Comparison of ENCODE assay signal across 8 cellular contexts in the genomic region with DNA sequence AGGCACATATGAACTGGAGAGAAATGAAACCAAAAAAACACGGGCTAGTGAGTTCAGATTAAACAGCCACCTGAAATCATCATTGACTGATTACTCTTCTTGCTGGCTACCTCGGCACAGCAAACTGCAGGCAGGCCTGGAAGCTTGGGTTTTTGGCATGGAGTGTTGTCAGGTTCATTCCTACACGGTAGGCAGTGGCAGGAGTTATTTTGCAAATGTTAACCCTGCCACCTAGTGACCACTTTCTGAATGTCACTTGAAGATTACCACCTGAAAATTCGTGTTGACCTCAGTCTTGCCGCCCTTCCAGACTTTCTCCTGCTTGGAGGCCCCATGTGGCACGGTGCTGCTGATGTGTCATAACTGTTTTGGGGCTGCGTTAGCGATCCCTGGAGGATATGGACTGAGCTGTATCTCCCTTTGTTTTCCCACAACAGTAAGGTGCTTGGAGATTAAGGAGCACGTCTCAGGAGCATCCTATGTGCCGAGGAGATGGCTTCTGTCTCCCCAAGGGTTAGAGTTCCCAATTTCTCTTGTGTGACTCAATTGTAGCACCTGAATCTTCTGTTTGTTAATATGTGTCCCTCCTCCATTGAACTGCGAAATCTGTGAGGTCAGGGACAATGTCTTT. TPM values are rescaled to one million over a fixed set of nuclear protein-coding genes. Genes with fewer than 3 reads are reported as not detected.
DNase-seq lines count a peak whose midpoint lies in the region; ATAC-seq and TF ChIP-seq lines count a peak whose summit lies in the region.

No MANE protein-coding gene starts in this region.

- H3K36me3 Mint-ChIP-seq in GM23338 (ENCODE audit: low read depth): no peaks in the 10 kb centered on the region; the same call in 2 of the 3 replicates
- H3K36me3 Mint-ChIP-seq in activated naive CD8-positive, alpha-beta T cell: no peaks in the 10 kb centered on the region
- H3K36me3 Mint-ChIP-seq in glutamatergic neuron (ENCODE audit: unreplicated experiment): no peaks in the 10 kb centered on the region

- H3K4me3 ChIP-seq in GM23338: no peak overlapping the region

- TF ChIP-seq CTCF in GM23338 (conservative IDR thresholded peaks at IDR 0.05; ENCODE audit: low read depth in 2 of 2) (peak; percentile 70 to 91), glutamatergic neuron (IDR thresholded peaks at IDR 0.05; ENCODE audit: partially characterized antibody, unreplicated experiment) (peak; percentile 89)

- intact Hi-C loops in posterior cingulate gyrus (cut with DNase I): loop anchor here (2.0 to 5.0 kb wide), 4 partner anchors 42 to 902 kb away; no protein-coding TSS in a partner anchor

- H3K79me2 ChIP-seq in GM23338 (replicated peaks; ENCODE audit: insufficient read depth): no peaks in the 10 kb centered on the region

- no peaks in the 10 kb centered on the region for H4K20me1 ChIP-seq in GM23338 (replicated peaks; ENCODE audit: insufficient read depth)

- no peaks in the 10 kb centered on the region for H3K27me3 ChIP-seq in GM23338 (ENCODE audit: insufficient read depth)

- peak; percentile 98 for ATAC-seq in GM23338
- peak; percentile 83 for ATAC-seq in SK-N-SH treated with all-trans-retinoic acid at 6 μM for 48 hours
- no peak for ATAC-seq in HG03460 (IDR thresholded peaks at IDR 0.05; ENCODE audit: unreplicated experiment)

- H3K4me1 Mint-ChIP-seq in GM23338 (no peaks in the 10 kb centered on the region; the same call in 2 of the 3 replicates), glutamatergic neuron (ENCODE audit: low read depth, unreplicated experiment) (peaks cover 13% of the 10 kb centered on the region)
- peaks cover 62% of the 10 kb centered on the region for H3K4me1 Mint-ChIP-seq in activated naive CD8-positive, alpha-beta T cell (ENCODE audit: low read depth)

- 0 out of 2 replicates have a peak overlapping the region, but pooled peaks have one; percentile 6 for H2AFZ ChIP-seq in GM23338

- no peak overlapping the region for H3K4me2 ChIP-seq in GM23338

- H3K9me2 ChIP-seq in GM23338 (ENCODE audit: insufficient read depth): no peaks in the 10 kb centered on the region

- no peaks in the 10 kb centered on the region for H3K36me3 ChIP-seq in GM23338 (ENCODE audit: insufficient read depth)

- peak; percentile 2 for DNase-seq in DMS153 treated with DMSO at 0.1 percent for 48 hours (lab: John Stamatoyannopoulos, UW; ENCODE audit: unreplicated experiment)
- peak; percentile 91 for DNase-seq in GM23338 (ENCODE audit: low spot score)
- DNase-seq in NCI-H1092 treated with DMSO at 0.1 percent for 48 hours (lab: John Stamatoyannopoulos, UW): peak; percentile 75
- DNase-seq in glutamatergic neuron: peak; percentile 31
- DNase-seq in posterior cingulate gyrus: peak in 7 of 10 donors; percentile 39 to 86 (median 54)

- no peaks in the 10 kb centered on the region for H3F3A ChIP-seq in GM23338 (replicated peaks; ENCODE audit: low read depth)

- H3K27me3 Mint-ChIP-seq in GM23338 (ENCODE audit: insufficient read depth, low read depth, poor library complexity) (no peaks in the 10 kb centered on the region), glutamatergic neuron (ENCODE audit: unreplicated experiment) (peaks cover 4% of the 10 kb centered on the region)
- H3K27me3 Mint-ChIP-seq in activated naive CD8-positive, alpha-beta T cell: no peaks in the 10 kb centered on the region

- no peak overlapping the region for H3K4me3 Mint-ChIP-seq in GM23338
- H3K4me3 Mint-ChIP-seq in activated naive CD8-positive, alpha-beta T cell: no peak overlapping the region
- no peak overlapping the region for H3K4me3 Mint-ChIP-seq in glutamatergic neuron (ENCODE audit: unreplicated experiment)

- H3K4me1 ChIP-seq in GM23338 (ENCODE audit: insufficient read depth): no peaks in the 10 kb centered on the region

- no peaks in the 10 kb centered on the region for H3K9me3 Mint-ChIP-seq in GM23338
- H3K9me3 Mint-ChIP-seq in activated naive CD8-positive, alpha-beta T cell (ENCODE audit: low read depth): no peaks in the 10 kb centered on the region
- peaks cover 5% of the 10 kb centered on the region for H3K9me3 Mint-ChIP-seq in glutamatergic neuron (ENCODE audit: unreplicated experiment)

- H3K27ac Mint-ChIP-seq in GM23338 (no peak overlapping the region), glutamatergic neuron (ENCODE audit: unreplicated experiment) (no peak overlapping the region)
- peak overlapping the region; percentile 18 for H3K27ac Mint-ChIP-seq in activated naive CD8-positive, alpha-beta T cell

- H3K27ac ChIP-seq in GM23338 (ENCODE audit: low read depth): no peak overlapping the region

TF ChIP-seq in GM23338, 12 proteins besides CTCF, POLR2A, EP300 and RAD21:
- TF ChIP-seq, protein P1, sequence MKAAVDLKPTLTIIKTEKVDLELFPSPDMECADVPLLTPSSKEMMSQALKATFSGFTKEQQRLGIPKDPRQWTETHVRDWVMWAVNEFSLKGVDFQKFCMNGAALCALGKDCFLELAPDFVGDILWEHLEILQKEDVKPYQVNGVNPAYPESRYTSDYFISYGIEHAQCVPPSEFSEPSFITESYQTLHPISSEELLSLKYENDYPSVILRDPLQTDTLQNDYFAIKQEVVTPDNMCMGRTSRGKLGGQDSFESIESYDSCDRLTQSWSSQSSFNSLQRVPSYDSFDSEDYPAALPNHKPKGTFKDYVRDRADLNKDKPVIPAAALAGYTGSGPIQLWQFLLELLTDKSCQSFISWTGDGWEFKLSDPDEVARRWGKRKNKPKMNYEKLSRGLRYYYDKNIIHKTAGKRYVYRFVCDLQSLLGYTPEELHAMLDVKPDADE (IDR thresholded peaks at IDR 0.05): no peak
- TF ChIP-seq NANOG (IDR thresholded peaks at IDR 0.05; ENCODE audit: borderline replicate concordance) (no peak), POLR2AphosphoS5 (IDR thresholded peaks at IDR 0.05; ENCODE audit: low read depth) (no peak)

TF ChIP-seq in SK-N-SH treated with all-trans-retinoic acid at 6 μM for 48 hours, 23 proteins besides CTCF, POLR2A, EP300 and RAD21 (continues in another document):
- TF ChIP-seq PPARA (CRISPR knock-in tag; IDR thresholded peaks at IDR 0.05; ENCODE audit: borderline replicate concordance) (no peak), TCF4 (CRISPR knock-in tag; IDR thresholded peaks at IDR 0.05; ENCODE audit: borderline replicate concordance) (no peak), ZNF70 (CRISPR knock-in tag; IDR thresholded peaks at IDR 0.05) (no peak), ARNTL (CRISPR knock-in tag; IDR thresholded peaks at IDR 0.05; ENCODE audit: borderline replicate concordance, low read depth) (no peak), CSDC2 (CRISPR knock-in tag; IDR thresholded peaks at IDR 0.05) (no peak), ZFP30 (CRISPR knock-in tag; IDR thresholded peaks at IDR 0.05) (no peak), GLIS3 (CRISPR knock-in tag; IDR thresholded peaks at IDR 0.05) (no peak), RARB (CRISPR knock-in tag; IDR thresholded peaks at IDR 0.05) (no peak), ZFP3 (CRISPR knock-in tag; IDR thresholded peaks at IDR 0.05) (no peak), BACH2 (CRISPR knock-in tag; IDR thresholded peaks at IDR 0.05; ENCODE audit: borderline replicate concordance) (no peak), ESRRG (CRISPR knock-in tag; IDR thresholded peaks at IDR 0.05) (no peak), SNAI2 (CRISPR knock-in tag; IDR thresholded peaks at IDR 0.05) (no peak)
- TF ChIP-seq, protein P2, sequence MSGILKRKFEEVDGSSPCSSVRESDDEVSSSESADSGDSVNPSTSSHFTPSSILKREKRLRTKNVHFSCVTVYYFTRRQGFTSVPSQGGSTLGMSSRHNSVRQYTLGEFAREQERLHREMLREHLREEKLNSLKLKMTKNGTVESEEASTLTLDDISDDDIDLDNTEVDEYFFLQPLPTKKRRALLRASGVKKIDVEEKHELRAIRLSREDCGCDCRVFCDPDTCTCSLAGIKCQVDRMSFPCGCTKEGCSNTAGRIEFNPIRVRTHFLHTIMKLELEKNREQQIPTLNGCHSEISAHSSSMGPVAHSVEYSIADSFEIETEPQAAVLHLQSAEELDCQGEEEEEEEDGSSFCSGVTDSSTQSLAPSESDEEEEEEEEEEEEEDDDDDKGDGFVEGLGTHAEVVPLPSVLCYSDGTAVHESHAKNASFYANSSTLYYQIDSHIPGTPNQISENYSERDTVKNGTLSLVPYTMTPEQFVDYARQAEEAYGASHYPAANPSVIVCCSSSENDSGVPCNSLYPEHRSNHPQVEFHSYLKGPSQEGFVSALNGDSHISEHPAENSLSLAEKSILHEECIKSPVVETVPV (CRISPR knock-in tag; IDR thresholded peaks at IDR 0.05): no peak
- TF ChIP-seq, protein P3, sequence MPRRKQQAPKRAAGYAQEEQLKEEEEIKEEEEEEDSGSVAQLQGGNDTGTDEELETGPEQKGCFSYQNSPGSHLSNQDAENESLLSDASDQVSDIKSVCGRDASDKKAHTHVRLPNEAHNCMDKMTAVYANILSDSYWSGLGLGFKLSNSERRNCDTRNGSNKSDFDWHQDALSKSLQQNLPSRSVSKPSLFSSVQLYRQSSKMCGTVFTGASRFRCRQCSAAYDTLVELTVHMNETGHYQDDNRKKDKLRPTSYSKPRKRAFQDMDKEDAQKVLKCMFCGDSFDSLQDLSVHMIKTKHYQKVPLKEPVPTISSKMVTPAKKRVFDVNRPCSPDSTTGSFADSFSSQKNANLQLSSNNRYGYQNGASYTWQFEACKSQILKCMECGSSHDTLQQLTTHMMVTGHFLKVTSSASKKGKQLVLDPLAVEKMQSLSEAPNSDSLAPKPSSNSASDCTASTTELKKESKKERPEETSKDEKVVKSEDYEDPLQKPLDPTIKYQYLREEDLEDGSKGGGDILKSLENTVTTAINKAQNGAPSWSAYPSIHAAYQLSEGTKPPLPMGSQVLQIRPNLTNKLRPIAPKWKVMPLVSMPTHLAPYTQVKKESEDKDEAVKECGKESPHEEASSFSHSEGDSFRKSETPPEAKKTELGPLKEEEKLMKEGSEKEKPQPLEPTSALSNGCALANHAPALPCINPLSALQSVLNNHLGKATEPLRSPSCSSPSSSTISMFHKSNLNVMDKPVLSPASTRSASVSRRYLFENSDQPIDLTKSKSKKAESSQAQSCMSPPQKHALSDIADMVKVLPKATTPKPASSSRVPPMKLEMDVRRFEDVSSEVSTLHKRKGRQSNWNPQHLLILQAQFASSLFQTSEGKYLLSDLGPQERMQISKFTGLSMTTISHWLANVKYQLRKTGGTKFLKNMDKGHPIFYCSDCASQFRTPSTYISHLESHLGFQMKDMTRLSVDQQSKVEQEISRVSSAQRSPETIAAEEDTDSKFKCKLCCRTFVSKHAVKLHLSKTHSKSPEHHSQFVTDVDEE (CRISPR knock-in tag; IDR thresholded peaks at IDR 0.05): no peak

RNA-seq across cellular contexts. Expression of a gene that starts 12.7 kb away (rescaled TPM):
- not detected in 2 replicates for total RNA-seq in GM23338 (2014; rRNA removed; shearing (Covaris generic))
- polyA plus RNA-seq in GM23338 (2016; fragmentation: Nextera tagmentation; extraction: Ambion mirVana): not detected in 2 replicates
- not detected for total RNA-seq in glutamatergic neuron (ENCODE audit: unreplicated experiment)

Comparison
In these comparisons a context has a peak if more than half of its experiments do, and no peak if none do; other contexts are left out.
1. DNase-seq: peak in every context shown above with its lines; median percentile 91 in GM23338; 75 in NCI-H1092 treated with DMSO at 0.1 percent for 48 hours; 54 in posterior cingulate gyrus; 31 in glutamatergic neuron; 2 in DMS153 treated with DMSO at 0.1 percent for 48 hours.